8 cellular contexts compared by ENCODE assay signal in the genomic region with DNA sequence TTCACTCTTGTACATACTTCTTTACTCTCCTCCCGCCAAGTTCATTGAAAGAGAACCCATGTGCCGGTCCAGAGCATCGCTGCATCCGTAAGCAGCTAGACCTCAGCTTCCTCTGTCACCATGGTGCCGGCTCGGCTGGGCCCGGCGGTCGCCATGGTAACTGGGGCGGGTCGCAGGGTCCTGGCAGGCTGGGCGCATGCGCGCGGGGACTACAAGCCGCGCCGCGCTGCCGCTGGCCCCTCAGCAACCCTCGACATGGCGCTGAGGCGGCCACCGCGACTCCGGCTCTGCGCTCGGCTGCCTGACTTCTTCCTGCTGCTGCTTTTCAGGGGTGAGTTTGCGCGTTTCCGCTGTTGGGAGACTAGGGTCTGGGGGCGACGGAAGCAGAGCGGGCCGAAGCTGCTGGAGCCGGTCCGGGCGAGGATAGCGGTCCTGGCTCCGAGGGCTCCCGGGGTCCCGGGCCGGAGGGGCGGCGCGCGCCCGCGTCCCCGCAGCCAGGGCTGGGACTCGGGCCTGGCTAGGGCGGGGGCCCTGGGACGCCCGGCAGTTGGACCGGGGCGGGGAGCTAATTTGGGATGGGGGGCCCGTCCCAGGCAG. TPM values are rescaled to one million over a fixed set of nuclear protein-coding genes. Genes with fewer than 3 reads are reported as not detected.
DNase-seq lines count a peak whose midpoint lies in the region; ATAC-seq and FAIRE-seq lines count a peak whose summit lies in the region.

A gene (plus strand): TSS at position 244 of the 597 bp plus-strand sequence. CDS start 12 bp downstream, at position 256.

- DNase-seq in NCI-H2227 treated with DMSO at 0.1 percent for 48 hours (lab: John Stamatoyannopoulos, UW) (peak; percentile 81), dermis microvascular lymphatic vessel endothelial cell (ENCODE audit: low read depth in 2 of 2) (peak; percentile 66 to 94), left lobe of liver (ENCODE audit: low spot score) (peak; percentile 75), RCC 7860 (ENCODE audit: low spot score) (no peak)
- DNase-seq in activated CD4-positive, alpha-beta memory T cell treated with anti-CD3 and anti-CD28 coated beads for 36 hours, result peak; percentile 96
- peak; percentile 96 for DNase-seq in stimulated activated CD4-positive, alpha-beta T cell treated with anti-CD3 and anti-CD28 coated beads, Interleukin-1b, Interleukin-23, amount 100 ng/mL, for 4 hours (ENCODE audit: low read depth in 2 of 2)

- no peaks in the 10 kb centered on the region for H3K36me3 Mint-ChIP-seq in activated CD4-positive, alpha-beta memory T cell treated with anti-CD3 and anti-CD28 coated beads for 36 hours

- intact Hi-C loops in activated CD4-positive, alpha-beta memory T cell treated with anti-CD3 and anti-CD28 coated beads for 36 hours (cut with micrococcal nuclease), result loop anchor here (2.0 to 10.0 kb wide), 2 partner anchors 34 to 156 kb away; a partner anchor contains a TSS

- POLR2A ChIA-PET in activated CD4-positive, alpha-beta memory T cell treated with anti-CD3 and anti-CD28 coated beads for 36 hours (lab: Charles Lee), result interaction anchor here (0.6 to 1.0 kb wide), 3 partner anchors 15 to 155 kb away, joined by 3 to 4 read pairs (median 3); a partner anchor contains a TSS

- no peak for FAIRE-seq in RCC 7860 (lab: Jason Lieb, UNC)

- no peak within 1 kb of the TSS for H3K27ac Mint-ChIP-seq in activated CD4-positive, alpha-beta memory T cell treated with anti-CD3 and anti-CD28 coated beads for 36 hours

- peaks cover 6% of the 10 kb centered on the region for H3K27me3 Mint-ChIP-seq in activated CD4-positive, alpha-beta memory T cell treated with anti-CD3 and anti-CD28 coated beads for 36 hours

- CTCF ChIA-PET in activated CD4-positive, alpha-beta memory T cell treated with anti-CD3 and anti-CD28 coated beads for 36 hours (lab: Charles Lee), result interaction anchor here (0.8 to 4.5 kb wide), 3 partner anchors 13 to 141 kb away, joined by 3 to 36 read pairs (median 3); no protein-coding TSS in a partner anchor

- peak; percentile 72 for ATAC-seq in GM18858 (IDR thresholded peaks at IDR 0.05; ENCODE audit: unreplicated experiment)
- peak; percentile 92 for ATAC-seq in HG03097 (IDR thresholded peaks at IDR 0.05; ENCODE audit: low FRiP score, unreplicated experiment)
- ATAC-seq in left lobe of liver, result peak; percentile 81

- H3K4me1 Mint-ChIP-seq in activated CD4-positive, alpha-beta memory T cell treated with anti-CD3 and anti-CD28 coated beads for 36 hours (ENCODE audit: low read depth), result peaks cover 10% of the 10 kb centered on the region

- peak within 1 kb of the TSS; percentile 90 for H3K4me3 Mint-ChIP-seq in activated CD4-positive, alpha-beta memory T cell treated with anti-CD3 and anti-CD28 coated beads for 36 hours

- H3K9me3 Mint-ChIP-seq in activated CD4-positive, alpha-beta memory T cell treated with anti-CD3 and anti-CD28 coated beads for 36 hours, result no peaks in the 10 kb centered on the region

RNA-seq across cellular contexts. Expression of the gene that starts here (rescaled TPM):
- total RNA-seq in activated CD4-positive, alpha-beta memory T cell treated with anti-CD3 and anti-CD28 coated beads for 36 hours, result 1 to 10 TPM; 6.3 to 9.0 TPM
- total RNA-seq in dermis microvascular lymphatic vessel endothelial cell, result 8.6 and 15.8 TPM in 2 replicates
- total RNA-seq in left lobe of liver, result 0.75 TPM

Comparison
In these comparisons a context has a peak if more than half of its experiments do, and no peak if none do; other contexts are left out.
1. Peak in DNase-seq and ATAC-seq in left lobe of liver; RNA of the gene not detected or under 1 TPM.